Comparison of ENCODE assay signal across 26 cellular contexts in genomic region chr5:141763526-141763925, GRCh38.
DNase-seq lines count a peak whose midpoint lies in the region; ATAC-seq and TF ChIP-seq lines count a peak whose summit lies in the region.
"Had no signal": no experiment of that assay in that cellular context is flagged by ENCODE, and none has a peak within 500 bp of the region (broad histone marks: within the 10 kb centered on the region; RNA-seq: fewer than 3 reads in every experiment).

No MANE protein-coding gene starts in this region.

- H3K9ac ChIP-seq in Karpas-422 (ENCODE audit: low read length) (peak overlapping the region; percentile 9; the same call in 1 of the 2 replicates), mesendoderm (ENCODE audit: low read length) (no peak overlapping the region)

- no peaks in the 10 kb centered on the region for H3K9me2 ChIP-seq in Karpas-422 (replicated peaks; ENCODE audit: insufficient read depth, low read length)

- H2BK15ac ChIP-seq in mesendoderm (replicated peaks; ENCODE audit: low read depth): no peak overlapping the region

- no peak overlapping the region for H3K18ac ChIP-seq in mesendoderm (ENCODE audit: low read length)

- H3K27me3 ChIP-seq in Karpas-422 (ENCODE audit: low read length) (no peaks in the 10 kb centered on the region), layer of hippocampus (ENCODE audit: control insufficient read depth, insufficient read depth, low read length) (no peaks in the 10 kb centered on the region), mesendoderm (ENCODE audit: insufficient read depth, low read length, poor library complexity) (no peaks in the 10 kb centered on the region), upper lobe of left lung (no peaks in the 10 kb centered on the region)
- H3K27me3 ChIP-seq: body of pancreas, vagina had no signal

- no peak overlapping the region for H3K27ac Mint-ChIP-seq in naive thymus-derived CD8-positive, alpha-beta T cell
- H3K27ac Mint-ChIP-seq: activated CD8-positive, alpha-beta T cell treated with anti-CD3 and anti-CD28 coated beads for 36 hours; activated T-helper 1 cell treated with anti-CD3 and anti-CD28 coated beads, Interleukin-12 subunit alpha, Interleukin-12 subunit beta, Interleukin-2, Interleukin-4 antibody, amounts not matched to agents 30 ng/mL and 10 ng/mL and 1 ng/mL, durations not matched to agents 14 hours and 24 hours and 36 hours; stimulated activated naive CD8-positive, alpha-beta T cell treated with anti-CD3 and anti-CD28 coated beads, Interleukin-15, amount 100 ng/mL, for 72 hours had no signal

- peaks cover 0 to 2% (median 0%) of the 10 kb centered on the region in 9 donors for H3K9me3 Mint-ChIP-seq in naive thymus-derived CD8-positive, alpha-beta T cell
- H3K9me3 Mint-ChIP-seq: activated CD8-positive, alpha-beta T cell treated with anti-CD3 and anti-CD28 coated beads for 36 hours; activated T-helper 1 cell treated with anti-CD3 and anti-CD28 coated beads, Interleukin-12 subunit alpha, Interleukin-12 subunit beta, Interleukin-2, Interleukin-4 antibody, amounts not matched to agents 30 ng/mL and 10 ng/mL and 1 ng/mL, durations not matched to agents 14 hours and 24 hours and 36 hours; stimulated activated naive CD8-positive, alpha-beta T cell treated with anti-CD3 and anti-CD28 coated beads, Interleukin-15, amount 100 ng/mL, for 72 hours had no signal

- H3K4ac ChIP-seq in mesendoderm (ENCODE audit: low read depth, low read length): no peak overlapping the region

- H2AK5ac ChIP-seq in mesendoderm (ENCODE audit: low read length): no peak overlapping the region

- no peak for TF ChIP-seq CTCF in upper lobe of left lung (IDR thresholded peaks at IDR 0.05)

- no peak overlapping the region for H3K27ac ChIP-seq in Karpas-422 (ENCODE audit: low read length)
- H3K27ac ChIP-seq in layer of hippocampus (ENCODE audit: low read depth, low read length): peak overlapping the region; percentile 5
- no peak overlapping the region for H3K27ac ChIP-seq in mesendoderm (ENCODE audit: low read depth, low read length)
- no peak overlapping the region for H3K27ac ChIP-seq in upper lobe of left lung
- H3K27ac ChIP-seq: body of pancreas, esophagus muscularis mucosa, foreskin keratinocyte, heart left ventricle, prostate gland, vagina had no signal

- peaks cover 0 to 3% (median 1%) of the 10 kb centered on the region in 4 donors for H3K4me1 Mint-ChIP-seq in naive thymus-derived CD8-positive, alpha-beta T cell

- H3K9me3 ChIP-seq in Karpas-422 (ENCODE audit: low read length) (no peaks in the 10 kb centered on the region), upper lobe of left lung (no peaks in the 10 kb centered on the region)
- H3K9me3 ChIP-seq: body of pancreas, esophagus muscularis mucosa, heart left ventricle, MG63, prostate gland, vagina had no signal

- no peaks in the 10 kb centered on the region for H3K36me3 ChIP-seq in Karpas-422 (ENCODE audit: insufficient read depth, low read length)
- no peaks in the 10 kb centered on the region for H3K36me3 ChIP-seq in mesendoderm (ENCODE audit: control insufficient read depth, insufficient read depth, low read length)
- no peaks in the 10 kb centered on the region for H3K36me3 ChIP-seq in upper lobe of left lung
- H3K36me3 ChIP-seq: esophagus muscularis mucosa, heart left ventricle, MG63, prostate gland, vagina had no signal

- ATAC-seq in naive thymus-derived CD8-positive, alpha-beta T cell: no peak
- ATAC-seq in upper lobe of left lung (ENCODE audit: low FRiP score in 2 of 2): no peak
- ATAC-seq: activated CD8-positive, alpha-beta T cell treated with anti-CD3 and anti-CD28 coated beads for 36 hours; body of pancreas; foreskin keratinocyte; sciatic nerve; stimulated activated naive CD8-positive, alpha-beta T cell treated with anti-CD3 and anti-CD28 coated beads, Interleukin-15, amount 100 ng/mL, for 72 hours had no signal

- no peak overlapping the region for H3K23ac ChIP-seq in mesendoderm (ENCODE audit: low read length)

- no CpG with 5 or more reads among the region's 5 CpGs for WGBS in mesendoderm (ENCODE audit: extremely low coverage, insufficient coverage, low lambda C conversion rate)
- 83 to 87% methylated on average over 5 of the region's 5 CpGs for WGBS in upper lobe of left lung, 2 donors

- DNase-seq in Karpas-422 (no peak), NCI-H1436 (lab: John Stamatoyannopoulos, UW) (peak; percentile 92), NCI-H69 (lab: John Stamatoyannopoulos, UW) (peak; percentile 70), mesendoderm (no peak), upper lobe of left lung (no peak)
- no peak for DNase-seq in naive thymus-derived CD8-positive, alpha-beta T cell
- DNase-seq: activated CD4-positive, alpha-beta T cell treated with anti-CD3 and anti-CD28 coated beads for 1 hour; activated CD8-positive, alpha-beta memory T cell treated with anti-CD3 and anti-CD28 coated beads, Interleukin-2, amount 50 U/mL, for 48 hours; activated CD8-positive, alpha-beta T cell treated with anti-CD3 and anti-CD28 coated beads for 36 hours; activated naive CD4-positive, alpha-beta T cell treated with Interleukin-2 at 50 U/mL for 16 hours; EL; foreskin keratinocyte; KG1; MG63; NCI-H187 treated with DMSO at 0.1 percent for 48 hours; Right ventricle myocardium superior; stimulated activated CD8-positive, alpha-beta memory T cell treated with anti-CD3 and anti-CD28 coated beads, Interleukin-4, amount 100 ng/mL, for 48 hours; stimulated activated naive CD8-positive, alpha-beta T cell treated with anti-CD3 and anti-CD28 coated beads, Interleukin-15, amount 100 ng/mL, for 72 hours had no signal

- H3K4me1 ChIP-seq in Karpas-422 (ENCODE audit: low read length) (peaks cover 90% of the 10 kb centered on the region), mesendoderm (ENCODE audit: control insufficient read depth, low read depth, low read length) (peaks cover 3% of the 10 kb centered on the region), upper lobe of left lung (no peaks in the 10 kb centered on the region)
- H3K4me1 ChIP-seq: body of pancreas, foreskin keratinocyte, prostate gland, vagina had no signal

- no peak overlapping the region for H4K8ac ChIP-seq in mesendoderm (ENCODE audit: low read depth, low read length)

- no peak overlapping the region for H2BK5ac ChIP-seq in mesendoderm (ENCODE audit: low read length)

- H3K27me3 Mint-ChIP-seq in naive thymus-derived CD8-positive, alpha-beta T cell: peaks cover 14 to 43% (median 27%) of the 10 kb centered on the region in 5 donors

- TF ChIP-seq EP300 in upper lobe of left lung (IDR thresholded peaks at IDR 0.05): no peak

- no peak overlapping the region for H3K56ac ChIP-seq in mesendoderm (ENCODE audit: low read length)

- no peaks in the 10 kb centered on the region for H3K36me3 Mint-ChIP-seq in naive thymus-derived CD8-positive, alpha-beta T cell

- H3K4me3 Mint-ChIP-seq in naive thymus-derived CD8-positive, alpha-beta T cell: no peak overlapping the region
- H3K4me3 Mint-ChIP-seq: activated CD8-positive, alpha-beta T cell treated with anti-CD3 and anti-CD28 coated beads for 36 hours; activated T-helper 1 cell treated with anti-CD3 and anti-CD28 coated beads, Interleukin-12 subunit alpha, Interleukin-12 subunit beta, Interleukin-2, Interleukin-4 antibody, amounts not matched to agents 30 ng/mL and 10 ng/mL and 1 ng/mL, durations not matched to agents 14 hours and 24 hours and 36 hours; stimulated activated naive CD8-positive, alpha-beta T cell treated with anti-CD3 and anti-CD28 coated beads, Interleukin-15, amount 100 ng/mL, for 72 hours had no signal

- no peak for TF ChIP-seq POLR2A in upper lobe of left lung (IDR thresholded peaks at IDR 0.05)

- H3K79me2 ChIP-seq in Karpas-422 (ENCODE audit: low read length) (no peaks in the 10 kb centered on the region), mesendoderm (ENCODE audit: control insufficient read depth, insufficient read depth, low read length) (no peaks in the 10 kb centered on the region)

- H2BK120ac ChIP-seq in mesendoderm (ENCODE audit: low read depth, low read length): no peak overlapping the region

- H4K5ac ChIP-seq in mesendoderm (ENCODE audit: low read length): no peak overlapping the region

- H3K79me1 ChIP-seq in mesendoderm (ENCODE audit: low read length): no peaks in the 10 kb centered on the region

- H2AFZ ChIP-seq in Karpas-422 (ENCODE audit: low read length): no peak overlapping the region

- no peak overlapping the region for H3K4me3 ChIP-seq in Karpas-422 (ENCODE audit: low read length)
- H3K4me3 ChIP-seq in mesendoderm (ENCODE audit: low read length): no peak overlapping the region
- H3K4me3 ChIP-seq in upper lobe of left lung: no peak overlapping the region
- H3K4me3 ChIP-seq: body of pancreas, esophagus muscularis mucosa, heart left ventricle, MG63, prostate gland, vagina had no signal

- POLR2A ChIA-PET in naive thymus-derived CD8-positive, alpha-beta T cell (lab: Charles Lee): interaction anchor here (0.6 kb wide), 1 partner anchor 144 kb away, joined by 6 read pairs; no protein-coding TSS in a partner anchor

- H4K20me1 ChIP-seq in Karpas-422 (ENCODE audit: insufficient read depth, low read depth, low read length): no peaks in the 10 kb centered on the region

- H3K4me2 ChIP-seq in Karpas-422 (ENCODE audit: low read depth, low read length, poor library complexity, severe bottlenecking) (no peak overlapping the region), mesendoderm (ENCODE audit: low read length) (no peak overlapping the region)

Comparison
In these comparisons a context has a peak if more than half of its experiments do, and no peak if none do; other contexts are left out.
1. DNase-seq: peak in NCI-H1436 (single experiment) and NCI-H69 (single experiment); none in Karpas-422 (single experiment), mesendoderm (single experiment), naive thymus-derived CD8-positive, alpha-beta T cell (0 of 10) and upper lobe of left lung (0 of 2).